ENCODE assay signal across 20 cellular contexts in genomic region chr20:12287575-12287974, GRCh38.
DNase-seq lines count a peak whose midpoint lies in the region; ATAC-seq and TF ChIP-seq lines count a peak whose summit lies in the region.
"Had no signal": no experiment of that assay in that cellular context is flagged by ENCODE, and none has a peak within 500 bp of the region (broad histone marks: within the 10 kb centered on the region; RNA-seq: fewer than 3 reads in every experiment).

No MANE protein-coding gene starts in this region.

- H3K27ac ChIP-seq in endodermal cell (ENCODE audit: low read depth, low read length) (no peak overlapping the region), transverse colon (no peak overlapping the region), heart left ventricle (no peak overlapping the region)
- H3K27ac ChIP-seq: lower lobe of right lung, SJSA1 had no signal

- H3K36me3 Mint-ChIP-seq in Caco-2 (ENCODE audit: insufficient read depth, unreplicated experiment) (no peaks in the 10 kb centered on the region), endodermal cell (ENCODE audit: low read depth) (no peaks in the 10 kb centered on the region)
- H3K36me3 Mint-ChIP-seq: activated CD4-positive, alpha-beta memory T cell treated with anti-CD3 and anti-CD28 coated beads for 36 hours had no signal

- H3K27me3 Mint-ChIP-seq in Caco-2 (ENCODE audit: insufficient read depth, unreplicated experiment) = no peaks in the 10 kb centered on the region
- H3K27me3 Mint-ChIP-seq in endodermal cell (ENCODE audit: insufficient read depth) = no peaks in the 10 kb centered on the region
- H3K27me3 Mint-ChIP-seq: activated B cell treated with CpG ODN at 0.5 μM for 24 hours; activated CD4-positive, alpha-beta memory T cell treated with anti-CD3 and anti-CD28 coated beads for 36 hours had no signal

- H3K27me3 ChIP-seq in Caco-2 (replicated peaks; ENCODE audit: control insufficient read depth, insufficient read depth, low read length) (no peaks in the 10 kb centered on the region), endodermal cell (ENCODE audit: control insufficient read depth, insufficient read depth, low read length, poor library complexity, severe bottlenecking) (no peaks in the 10 kb centered on the region), transverse colon (no peaks in the 10 kb centered on the region), heart left ventricle (no peaks in the 10 kb centered on the region)
- H3K27me3 ChIP-seq: SJSA1 had no signal

- WGBS in endodermal cell (ENCODE audit: insufficient coverage in 1 of 2, insufficient read length in 1 of 2), 2 experiments = 60 to 89% methylated on average over 1 to 2 of the region's 2 CpGs
- WGBS in transverse colon (ENCODE audit: low coverage in 1 of 2), 2 donors = 36 to 45% methylated on average over 2 of the region's 2 CpGs
- WGBS in heart left ventricle, 4 donors = 72 to 81% (median 77%) methylated on average over 2 of the region's 2 CpGs

- no peak for ATAC-seq in GM21360 (IDR thresholded peaks at IDR 0.05; ENCODE audit: unreplicated experiment)
- ATAC-seq in HG03469 (IDR thresholded peaks at IDR 0.05; ENCODE audit: unreplicated experiment) = no peak
- no peak for ATAC-seq in heart left ventricle
- ATAC-seq: lower lobe of right lung, right cardiac atrium had no signal

- intact Hi-C loops in Caco-2 (cut with micrococcal nuclease; ENCODE audit: unreplicated experiment) = loop anchor here (1.0 to 2.0 kb wide), 2 partner anchors 275 to 611 kb away; no protein-coding TSS in a partner anchor
- intact Hi-C loops in transverse colon (cut with DNase I; ENCODE audit: low total_unique reads) = no loop called here
- intact Hi-C loops in heart left ventricle (cut with DNase I) = no loop called here

- no peaks in the 10 kb centered on the region for H3K36me3 ChIP-seq in Caco-2 (ENCODE audit: control insufficient read depth, insufficient read depth, low read length)
- H3K36me3 ChIP-seq in endodermal cell (ENCODE audit: control insufficient read depth, insufficient read depth, low read length) = no peaks in the 10 kb centered on the region
- H3K36me3 ChIP-seq in transverse colon = no peaks in the 10 kb centered on the region
- no peaks in the 10 kb centered on the region for H3K36me3 ChIP-seq in heart left ventricle
- H3K36me3 ChIP-seq: lower lobe of right lung, SJSA1 had no signal

- no peak for TF ChIP-seq EP300 in transverse colon (IDR thresholded peaks at IDR 0.05; ENCODE audit: low read depth)

- H3K9me3 ChIP-seq in Caco-2 (no peaks in the 10 kb centered on the region), endodermal cell (ENCODE audit: control insufficient read depth, low read length) (no peaks in the 10 kb centered on the region), transverse colon (no peaks in the 10 kb centered on the region), heart left ventricle (peaks cover 0 to 9% (median 0%) of the 10 kb centered on the region in 12 donors)
- H3K9me3 ChIP-seq: lower lobe of right lung, SJSA1 had no signal

- DNase-seq in Caco-2 = peak; percentile 47 to 63
- DNase-seq in M059J (ENCODE audit: low read depth) = peak; percentile 48
- DNase-seq in endodermal cell = no peak
- peak; percentile 45 for DNase-seq in left kidney (ENCODE audit: low read depth, low spot score)
- DNase-seq in transverse colon = no peak
- DNase-seq in heart left ventricle = no peak
- DNase-seq: activated B cell treated with CpG ODN at 0.5 μM for 24 hours; activated CD4-positive, alpha-beta memory T cell treated with anti-CD3 and anti-CD28 coated beads for 36 hours; amygdala; effector memory CD4-positive, alpha-beta T cell; glutamatergic neuron; KBM-7; lower lobe of right lung; NCI-H1092; NCI-H1930; NCI-H345; right cardiac atrium had no signal

- CTCF ChIA-PET in Caco-2 (lab: Charles Lee) = no interaction called here

- H3K4me3 ChIP-seq in Caco-2 (ENCODE audit: low read depth, low read length) (no peak overlapping the region), endodermal cell (ENCODE audit: low read length) (no peak overlapping the region), transverse colon (no peak overlapping the region), heart left ventricle (no peak overlapping the region)
- H3K4me3 ChIP-seq: lower lobe of right lung, SJSA1 had no signal

- no TSS peak for BruUV-seq in Caco-2 (replicated peaks; lab: Mats Ljungman, UMichigan)

- peak overlapping the region; percentile 74 for H3K27ac Mint-ChIP-seq in Caco-2 (ENCODE audit: unreplicated experiment)
- no peak overlapping the region for H3K27ac Mint-ChIP-seq in endodermal cell
- H3K27ac Mint-ChIP-seq: activated B cell treated with CpG ODN at 0.5 μM for 24 hours; activated CD4-positive, alpha-beta memory T cell treated with anti-CD3 and anti-CD28 coated beads for 36 hours had no signal

- POLR2A ChIA-PET in Caco-2 (lab: Charles Lee) = no interaction called here

- no peak overlapping the region for H3K9ac ChIP-seq in endodermal cell (ENCODE audit: extremely low read depth, low read length, poor library complexity, severe bottlenecking)

- H3K4me3 Mint-ChIP-seq in Caco-2 (ENCODE audit: unreplicated experiment) (no peak overlapping the region), endodermal cell (no peak overlapping the region)
- H3K4me3 Mint-ChIP-seq: activated B cell treated with CpG ODN at 0.5 μM for 24 hours; activated CD4-positive, alpha-beta memory T cell treated with anti-CD3 and anti-CD28 coated beads for 36 hours had no signal

- H3K4me1 ChIP-seq in Caco-2 (peaks cover 22% of the 10 kb centered on the region), endodermal cell (ENCODE audit: control insufficient read depth, insufficient read depth, low read length) (no peaks in the 10 kb centered on the region), transverse colon (no peaks in the 10 kb centered on the region), heart left ventricle (no peaks in the 10 kb centered on the region)
- H3K4me1 ChIP-seq: lower lobe of right lung, SJSA1 had no signal

- peak in 1 of 2 experiments; percentile 40 for TF ChIP-seq CTCF in Caco-2 (IDR thresholded peaks at IDR 0.05; ENCODE audit: insufficient read depth in 1 of 2, low read depth in 1 of 2, low read length in 1 of 2, severe bottlenecking in 1 of 2, unreplicated experiment in 1 of 2)
- TF ChIP-seq CTCF in endodermal cell (conservative IDR thresholded peaks at IDR 0.05) = peak; percentile 55
- no peak for TF ChIP-seq CTCF in transverse colon (IDR thresholded peaks at IDR 0.05)
- no peak for TF ChIP-seq CTCF in heart left ventricle (IDR thresholded peaks at IDR 0.05)

- peaks cover 27% of the 10 kb centered on the region for H3K9me3 Mint-ChIP-seq in Caco-2 (ENCODE audit: unreplicated experiment)
- no peaks in the 10 kb centered on the region for H3K9me3 Mint-ChIP-seq in endodermal cell

- in situ Hi-C loops in transverse colon (cut with MboI; ENCODE audit: low pct_ligation_motif_present in 1 of 4, low pct_unique_long_range_greater_than_20kb in 1 of 4, low sequenced_read_pairs in 3 of 4) = no loop called here

- H3K4me1 Mint-ChIP-seq in Caco-2 (ENCODE audit: low read depth, unreplicated experiment) (peaks cover 6% of the 10 kb centered on the region), endodermal cell (peaks cover 4% of the 10 kb centered on the region)
- H3K4me1 Mint-ChIP-seq: activated B cell treated with CpG ODN at 0.5 μM for 24 hours had no signal

- TF ChIP-seq POLR2A in transverse colon (IDR thresholded peaks at IDR 0.05) (no peak), heart left ventricle (IDR thresholded peaks at IDR 0.05) (no peak)

Comparison
In these comparisons a context has a peak if more than half of its experiments do, and no peak if none do; other contexts are left out.
1. DNase-seq: peak in Caco-2 (2 of 2), M059J (single experiment) and left kidney (single experiment); none in endodermal cell (single experiment), transverse colon (single experiment) and heart left ventricle (0 of 5).